1 cellular context compared by ENCODE assay signal in the genomic region with DNA sequence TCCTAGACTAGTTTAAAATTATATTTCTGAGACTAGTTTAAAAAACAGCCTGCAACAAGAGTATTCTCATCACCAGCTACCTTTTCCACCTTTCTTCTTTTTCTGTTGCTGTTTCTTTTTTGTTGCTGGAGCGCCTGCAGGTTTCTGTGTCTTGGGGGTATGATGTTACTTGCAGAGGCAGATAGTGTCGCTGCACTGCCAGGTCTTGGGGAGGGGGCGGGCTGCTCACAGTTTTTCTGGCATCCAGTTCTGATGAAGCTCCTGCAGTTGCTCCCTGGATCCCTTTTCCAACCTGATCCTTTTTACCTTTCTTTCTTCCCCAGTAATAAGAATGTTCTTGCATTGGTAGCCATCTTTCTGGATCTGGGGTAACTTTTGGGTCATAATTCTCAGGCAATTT.
TF ChIP-seq lines count a peak whose summit lies in the region.

No MANE protein-coding gene starts in this region.

TF ChIP-seq in endothelial cell of umbilical vein, 7 proteins besides CTCF, POLR2A, EP300 and RAD21:
- TF ChIP-seq, protein P1, sequence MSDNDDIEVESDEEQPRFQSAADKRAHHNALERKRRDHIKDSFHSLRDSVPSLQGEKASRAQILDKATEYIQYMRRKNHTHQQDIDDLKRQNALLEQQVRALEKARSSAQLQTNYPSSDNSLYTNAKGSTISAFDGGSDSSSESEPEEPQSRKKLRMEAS (IDR thresholded peaks at IDR 0.05; ENCODE audit: insufficient read depth, insufficient read length): no peak
- TF ChIP-seq EZH2 (IDR thresholded peaks at IDR 0.05; ENCODE audit: borderline replicate concordance, low read depth, low read length, severe bottlenecking): no peak
- TF ChIP-seq FOS (IDR thresholded peaks at IDR 0.05; ENCODE audit: borderline replicate concordance, insufficient read depth, low read length): no peak
- no peak for TF ChIP-seq JUN (IDR thresholded peaks at IDR 0.05; ENCODE audit: borderline replicate concordance, insufficient read depth, insufficient read length, low read depth)
- TF ChIP-seq POLR2AphosphoS5 (IDR thresholded peaks at IDR 0.05; ENCODE audit: insufficient read depth, low read depth, low read length): no peak
- no peak for TF ChIP-seq MYC (IDR thresholded peaks at IDR 0.05; ENCODE audit: low read depth, low read length)
- TF ChIP-seq GATA2 (IDR thresholded peaks at IDR 0.05; ENCODE audit: insufficient read depth, insufficient read length, low read depth, low read length): no peak
TF ChIP-seq in endothelial cell of umbilical vein: peak in this region for 0.
